Comparison of ENCODE assay signal across 1 cellular context in genomic region chr17:7014261-7014994, GRCh38.
A peak's percentile ranks its signal among the peaks of the same experiment; 100 is the strongest.
TF ChIP-seq lines count a peak whose summit lies in the region.

No MANE protein-coding gene starts in this region.

TF ChIP-seq in GM12878, 131 proteins besides CTCF, POLR2A, EP300 and RAD21 (continued from another document and continues in another):
- TF ChIP-seq SREBF1 (IDR thresholded peaks at IDR 0.05; ENCODE audit: low read length) (no peak), CEBPB (IDR thresholded peaks at IDR 0.05; ENCODE audit: borderline replicate concordance in 1 of 2, low read depth in 2 of 2, low read length in 2 of 2) (no peak), YY1 (IDR thresholded peaks at IDR 0.05; ENCODE audit: low read depth, low read length) (peak; percentile 30), ZBTB33 (IDR thresholded peaks at IDR 0.05) (no peak), SREBF2 (IDR thresholded peaks at IDR 0.05; ENCODE audit: low read length) (no peak), NR2C2 (IDR thresholded peaks at IDR 0.05; ENCODE audit: borderline replicate concordance, control insufficient read depth, insufficient read length, low read depth) (no peak), CEBPZ (IDR thresholded peaks at IDR 0.05; ENCODE audit: low read depth, low read length) (no peak), SIX5 (IDR thresholded peaks at IDR 0.05; ENCODE audit: low read depth, low read length, severe bottlenecking) (no peak), PKNOX1 (IDR thresholded peaks at IDR 0.05) (peak; percentile 54), PRDM15 (CRISPR knock-in tag; IDR thresholded peaks at IDR 0.05) (no peak), POLR2AphosphoS2 (IDR thresholded peaks at IDR 0.05; ENCODE audit: low read depth, low read length) (peak; percentile 89), JUNB (IDR thresholded peaks at IDR 0.05) (no peak), MTA2 (IDR thresholded peaks at IDR 0.05; ENCODE audit: low read depth) (peak; percentile 19; the same call in 1 of the 2 replicates), ZSCAN29 (IDR thresholded peaks at IDR 0.05) (no peak), IRF5 (IDR thresholded peaks at IDR 0.05; ENCODE audit: borderline replicate concordance) (no peak), SPI1 (IDR thresholded peaks at IDR 0.05; ENCODE audit: borderline replicate concordance, insufficient read depth, low read depth, low read length) (peak; percentile 87), ZNF207 (IDR thresholded peaks at IDR 0.05; ENCODE audit: borderline replicate concordance) (no peak), BHLHE40 (IDR thresholded peaks at IDR 0.05; ENCODE audit: borderline replicate concordance in 1 of 2, low read depth in 2 of 2, low read length in 1 of 2) (peak; percentile 50 to 85), POU2F2 (IDR thresholded peaks at IDR 0.05; ENCODE audit: borderline replicate concordance, low read depth, low read length) (peak; percentile 73; the same call in 2 of the 3 replicates), MEF2A (IDR thresholded peaks at IDR 0.05; ENCODE audit: insufficient read depth, low read depth, low read length) (no peak), ZBTB11 (CRISPR knock-in tag; IDR thresholded peaks at IDR 0.05) (no peak), PML (IDR thresholded peaks at IDR 0.05; ENCODE audit: low read length) (peak; percentile 83; the same call in 1 of the 2 replicates), GABPA (IDR thresholded peaks at IDR 0.05; ENCODE audit: low read depth) (peak; percentile 89), ZNF217 (IDR thresholded peaks at IDR 0.05) (no peak), CHD1 (IDR thresholded peaks at IDR 0.05; ENCODE audit: low read depth, low read length) (0 out of 2 replicates have a peak, but pooled peaks have one; percentile 46), NFXL1 (IDR thresholded peaks at IDR 0.05; ENCODE audit: borderline replicate concordance) (no peak), ASH2L (IDR thresholded peaks at IDR 0.05; ENCODE audit: borderline replicate concordance, low read depth) (no peak), ZZZ3 (IDR thresholded peaks at IDR 0.05; ENCODE audit: control insufficient read depth, insufficient read length, low read depth) (no peak), PAX8 (IDR thresholded peaks at IDR 0.05) (no peak), CBX3 (IDR thresholded peaks at IDR 0.05; ENCODE audit: borderline replicate concordance, low read depth) (no peak), RBBP5 (conservative IDR thresholded peaks at IDR 0.05) (no peak), EED (IDR thresholded peaks at IDR 0.05; ENCODE audit: low read depth) (peak; percentile 50; the same call in 1 of the 2 replicates), RCOR1 (conservative IDR thresholded peaks at IDR 0.05; ENCODE audit: low read depth, low read length) (no peak), MEF2B (IDR thresholded peaks at IDR 0.05; ENCODE audit: partially characterized antibody, poor library complexity, severe bottlenecking) (peak; percentile 27), NFIC (IDR thresholded peaks at IDR 0.05; ENCODE audit: low read depth, low read length) (no peak), JUND (IDR thresholded peaks at IDR 0.05; ENCODE audit: low read depth, low read length) (no peak), CHD2 (IDR thresholded peaks at IDR 0.05; ENCODE audit: borderline replicate concordance, low read depth, low read length) (no peak), TAF1 (IDR thresholded peaks at IDR 0.05; ENCODE audit: borderline replicate concordance, low read depth, low read length) (peak; percentile 92), RELB (IDR thresholded peaks at IDR 0.05; ENCODE audit: low read depth) (peak; percentile 95), ZBED1 (IDR thresholded peaks at IDR 0.05; ENCODE audit: borderline replicate concordance) (peak; percentile 72; the same call in 1 of the 2 replicates), FOS (IDR thresholded peaks at IDR 0.05; ENCODE audit: borderline replicate concordance, extremely low read depth, insufficient read length) (no peak), TCF7 (IDR thresholded peaks at IDR 0.05; ENCODE audit: borderline replicate concordance) (no peak), SKIL (IDR thresholded peaks at IDR 0.05; ENCODE audit: low read depth, poor library complexity, severe bottlenecking) (peak; percentile 36)
